ENCODE assay signal across 1 cellular context in genomic region chr11:2137202-2138071, GRCh38.
TF ChIP-seq lines count a peak whose summit lies in the region.

No MANE protein-coding gene starts in this region.

TF ChIP-seq in K562, 482 proteins besides CTCF, POLR2A, EP300 and RAD21:
- TF ChIP-seq ZNF740 (CRISPR knock-in tag; IDR thresholded peaks at IDR 0.05) = 0 out of 2 replicates have a peak, but pooled peaks have one; percentile 55
- TF ChIP-seq ZNF740 (tag; IDR thresholded peaks at IDR 0.05) = no peak
- TF ChIP-seq, protein P1, sequence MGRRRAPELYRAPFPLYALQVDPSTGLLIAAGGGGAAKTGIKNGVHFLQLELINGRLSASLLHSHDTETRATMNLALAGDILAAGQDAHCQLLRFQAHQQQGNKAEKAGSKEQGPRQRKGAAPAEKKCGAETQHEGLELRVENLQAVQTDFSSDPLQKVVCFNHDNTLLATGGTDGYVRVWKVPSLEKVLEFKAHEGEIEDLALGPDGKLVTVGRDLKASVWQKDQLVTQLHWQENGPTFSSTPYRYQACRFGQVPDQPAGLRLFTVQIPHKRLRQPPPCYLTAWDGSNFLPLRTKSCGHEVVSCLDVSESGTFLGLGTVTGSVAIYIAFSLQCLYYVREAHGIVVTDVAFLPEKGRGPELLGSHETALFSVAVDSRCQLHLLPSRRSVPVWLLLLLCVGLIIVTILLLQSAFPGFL (CRISPR knock-in tag; IDR thresholded peaks at IDR 0.05) = no peak
